In the genomic region with DNA sequence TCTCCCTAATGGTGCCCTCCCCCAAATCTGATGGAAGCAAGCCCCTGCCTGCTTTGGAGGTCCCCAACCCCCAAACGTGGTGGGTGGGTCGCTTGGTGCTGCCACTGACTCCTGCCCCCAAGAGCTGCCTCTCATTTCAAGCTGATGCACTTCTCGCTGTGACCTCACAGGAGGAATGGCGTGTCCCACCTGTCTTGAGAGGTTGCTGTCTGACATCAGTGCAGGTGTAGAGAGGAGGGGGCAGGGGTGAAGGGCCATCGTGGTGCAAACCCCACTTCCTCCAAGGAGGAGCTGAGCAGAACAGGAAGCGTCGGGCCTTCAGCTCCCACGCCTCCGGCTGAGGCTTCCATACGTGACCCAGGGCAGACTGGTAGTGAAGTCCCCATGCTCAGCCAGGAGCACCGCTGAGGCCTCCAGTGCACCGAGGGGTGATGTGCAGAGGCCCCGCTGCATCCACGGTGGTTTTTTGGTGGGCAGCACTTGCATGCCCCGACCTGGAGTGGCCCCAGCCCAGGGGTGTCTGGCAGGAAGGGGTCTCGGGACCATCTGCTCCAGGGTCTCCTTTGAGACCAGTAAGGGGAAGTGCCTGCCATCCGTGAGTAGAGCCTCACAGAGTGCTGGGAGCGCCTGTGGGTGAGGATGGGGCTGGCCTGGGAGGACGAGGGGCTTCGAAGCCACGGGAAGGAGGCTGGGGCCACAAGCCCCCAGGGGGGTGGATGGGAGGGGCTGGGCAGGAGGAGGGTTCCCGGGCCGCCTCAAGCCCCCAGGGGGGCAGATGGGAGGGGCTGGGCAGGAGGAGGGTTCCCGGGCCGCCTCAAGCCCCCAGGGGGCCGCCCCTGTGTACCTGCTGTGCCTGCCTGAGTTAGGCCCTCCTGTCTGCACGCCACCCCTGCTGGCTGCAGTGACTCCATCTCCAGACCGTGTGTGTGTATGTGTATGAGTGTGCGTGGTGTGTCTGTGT, we compare ENCODE assay signal across 1 cellular context.
A peak's percentile ranks its signal among the peaks of the same experiment; 100 is the strongest.
TF ChIP-seq lines count a peak whose summit lies in the region.

No MANE protein-coding gene starts in this region.

TF ChIP-seq in K562, 482 proteins besides CTCF, POLR2A, EP300 and RAD21:
- no peak for TF ChIP-seq SLC30A9 (CRISPR knock-in tag; IDR thresholded peaks at IDR 0.05)
- TF ChIP-seq SIRT6 (IDR thresholded peaks at IDR 0.05; ENCODE audit: low read depth, low read length): no peak
- 0 out of 2 replicates have a peak, but pooled peaks have one; percentile 25 for TF ChIP-seq POLR2AphosphoS5 (IDR thresholded peaks at IDR 0.05; ENCODE audit: control insufficient read depth, insufficient read depth, low read depth, low read length)
- no peak for TF ChIP-seq MYC (IDR thresholded peaks at IDR 0.05; ENCODE audit: low read depth, low read length)
- no peak for TF ChIP-seq MYC (CRISPR knock-in tag; IDR thresholded peaks at IDR 0.05; ENCODE audit: borderline replicate concordance, low read depth)
- peak; percentile 34; the same call in 1 of the 2 replicates for TF ChIP-seq POLR2AphosphoS2 (IDR thresholded peaks at IDR 0.05; ENCODE audit: low read length)
- peak; percentile 61 for TF ChIP-seq POLR2G (IDR thresholded peaks at IDR 0.05; ENCODE audit: low read depth, low read length)
- no peak for TF ChIP-seq XRCC4 (IDR thresholded peaks at IDR 0.05; ENCODE audit: extremely low read depth, insufficient read depth, insufficient read length)
- 0 out of 2 replicates have a peak, but pooled peaks have one; percentile 16 for TF ChIP-seq SPI1 (IDR thresholded peaks at IDR 0.05; ENCODE audit: borderline replicate concordance, low read depth, low read length)
